Comparison of ENCODE assay signal across 1 cellular context in genomic region chr6:106648651-106649308, GRCh38.
TF ChIP-seq lines count a peak whose summit lies in the region.

No MANE protein-coding gene starts in this region.

TF ChIP-seq in GM12878, 131 proteins besides CTCF, POLR2A, EP300 and RAD21:
- TF ChIP-seq SMAD1 (IDR thresholded peaks at IDR 0.05; ENCODE audit: low read depth, partially characterized antibody) (no peak), ESRRA (IDR thresholded peaks at IDR 0.05; ENCODE audit: low read length) (no peak), RCOR1 (conservative IDR thresholded peaks at IDR 0.05; ENCODE audit: low read depth, low read length) (no peak), IRF3 (IDR thresholded peaks at IDR 0.05) (no peak), SPI1 (IDR thresholded peaks at IDR 0.05; ENCODE audit: borderline replicate concordance, insufficient read depth, low read depth, low read length) (peak; percentile 49; the same call in 1 of the 2 replicates), JUNB (IDR thresholded peaks at IDR 0.05) (peak; percentile 28), ZNF217 (IDR thresholded peaks at IDR 0.05) (no peak), SMARCA5 (IDR thresholded peaks at IDR 0.05) (no peak)
